1 cellular context compared by ENCODE assay signal in genomic region chr1:26125946-26126320, GRCh38.
TF ChIP-seq lines count a peak whose summit lies in the region.

No MANE protein-coding gene starts in this region.

TF ChIP-seq in K562, 482 proteins besides CTCF, POLR2A, EP300 and RAD21 (continued from another document and continues in another):
- TF ChIP-seq ZFX (CRISPR knock-in tag; IDR thresholded peaks at IDR 0.05) (no peak), ZFP36 (IDR thresholded peaks at IDR 0.05; ENCODE audit: low read depth, low read length, partially characterized antibody) (no peak), CHD7 (IDR thresholded peaks at IDR 0.05; ENCODE audit: low read depth, low read length) (no peak), CC2D1A (IDR thresholded peaks at IDR 0.05) (no peak), ZNF79 (CRISPR knock-in tag; IDR thresholded peaks at IDR 0.05; ENCODE audit: low read depth) (no peak), ZNF354B (CRISPR knock-in tag; IDR thresholded peaks at IDR 0.05) (peak; percentile 7; the same call in 1 of the 2 replicates), ZKSCAN8 (CRISPR knock-in tag; IDR thresholded peaks at IDR 0.05) (no peak), NONO (IDR thresholded peaks at IDR 0.05; ENCODE audit: low read depth in 2 of 2, low read length in 1 of 2) (no peak), MCM3 (IDR thresholded peaks at IDR 0.05) (no peak), KAT8 (IDR thresholded peaks at IDR 0.05; ENCODE audit: low read depth) (no peak), HOMEZ (CRISPR knock-in tag; IDR thresholded peaks at IDR 0.05) (no peak), ZNF551 (CRISPR knock-in tag; IDR thresholded peaks at IDR 0.05) (no peak), HNRNPL (IDR thresholded peaks at IDR 0.05; ENCODE audit: low read depth, low read length) (no peak), ZBTB7A (IDR thresholded peaks at IDR 0.05; ENCODE audit: borderline replicate concordance, control insufficient read depth, low read depth, low read length) (no peak), ZNF146 (CRISPR knock-in tag; IDR thresholded peaks at IDR 0.05; ENCODE audit: unreplicated experiment) (no peak), RFX5 (IDR thresholded peaks at IDR 0.05; ENCODE audit: low read depth, low read length) (no peak), RBM25 (IDR thresholded peaks at IDR 0.05; ENCODE audit: low read depth, low read length, severe bottlenecking) (no peak), ID3 (CRISPR knock-in tag; IDR thresholded peaks at IDR 0.05) (no peak), ID3 (tag; IDR thresholded peaks at IDR 0.05) (no peak), HDAC6 (IDR thresholded peaks at IDR 0.05; ENCODE audit: low read depth, low read length) (no peak), NFIC (IDR thresholded peaks at IDR 0.05) (no peak)
- TF ChIP-seq, protein P1, sequence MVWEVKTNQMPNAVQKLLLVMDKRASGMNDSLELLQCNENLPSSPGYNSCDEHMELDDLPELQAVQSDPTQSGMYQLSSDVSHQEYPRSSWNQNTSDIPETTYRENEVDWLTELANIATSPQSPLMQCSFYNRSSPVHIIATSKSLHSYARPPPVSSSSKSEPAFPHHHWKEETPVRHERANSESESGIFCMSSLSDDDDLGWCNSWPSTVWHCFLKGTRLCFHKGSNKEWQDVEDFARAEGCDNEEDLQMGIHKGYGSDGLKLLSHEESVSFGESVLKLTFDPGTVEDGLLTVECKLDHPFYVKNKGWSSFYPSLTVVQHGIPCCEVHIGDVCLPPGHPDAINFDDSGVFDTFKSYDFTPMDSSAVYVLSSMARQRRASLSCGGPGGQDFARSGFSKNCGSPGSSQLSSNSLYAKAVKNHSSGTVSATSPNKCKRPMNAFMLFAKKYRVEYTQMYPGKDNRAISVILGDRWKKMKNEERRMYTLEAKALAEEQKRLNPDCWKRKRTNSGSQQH (CRISPR knock-in tag; IDR thresholded peaks at IDR 0.05): 0 out of 2 replicates have a peak, but pooled peaks have one; percentile 45
- TF ChIP-seq, protein P2, sequence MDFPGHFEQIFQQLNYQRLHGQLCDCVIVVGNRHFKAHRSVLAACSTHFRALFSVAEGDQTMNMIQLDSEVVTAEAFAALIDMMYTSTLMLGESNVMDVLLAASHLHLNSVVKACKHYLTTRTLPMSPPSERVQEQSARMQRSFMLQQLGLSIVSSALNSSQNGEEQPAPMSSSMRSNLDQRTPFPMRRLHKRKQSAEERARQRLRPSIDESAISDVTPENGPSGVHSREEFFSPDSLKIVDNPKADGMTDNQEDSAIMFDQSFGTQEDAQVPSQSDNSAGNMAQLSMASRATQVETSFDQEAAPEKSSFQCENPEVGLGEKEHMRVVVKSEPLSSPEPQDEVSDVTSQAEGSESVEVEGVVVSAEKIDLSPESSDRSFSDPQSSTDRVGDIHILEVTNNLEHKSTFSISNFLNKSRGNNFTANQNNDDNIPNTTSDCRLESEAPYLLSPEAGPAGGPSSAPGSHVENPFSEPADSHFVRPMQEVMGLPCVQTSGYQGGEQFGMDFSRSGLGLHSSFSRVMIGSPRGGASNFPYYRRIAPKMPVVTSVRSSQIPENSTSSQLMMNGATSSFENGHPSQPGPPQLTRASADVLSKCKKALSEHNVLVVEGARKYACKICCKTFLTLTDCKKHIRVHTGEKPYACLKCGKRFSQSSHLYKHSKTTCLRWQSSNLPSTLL (IDR thresholded peaks at IDR 0.05): no peak
- TF ChIP-seq, protein P3, sequence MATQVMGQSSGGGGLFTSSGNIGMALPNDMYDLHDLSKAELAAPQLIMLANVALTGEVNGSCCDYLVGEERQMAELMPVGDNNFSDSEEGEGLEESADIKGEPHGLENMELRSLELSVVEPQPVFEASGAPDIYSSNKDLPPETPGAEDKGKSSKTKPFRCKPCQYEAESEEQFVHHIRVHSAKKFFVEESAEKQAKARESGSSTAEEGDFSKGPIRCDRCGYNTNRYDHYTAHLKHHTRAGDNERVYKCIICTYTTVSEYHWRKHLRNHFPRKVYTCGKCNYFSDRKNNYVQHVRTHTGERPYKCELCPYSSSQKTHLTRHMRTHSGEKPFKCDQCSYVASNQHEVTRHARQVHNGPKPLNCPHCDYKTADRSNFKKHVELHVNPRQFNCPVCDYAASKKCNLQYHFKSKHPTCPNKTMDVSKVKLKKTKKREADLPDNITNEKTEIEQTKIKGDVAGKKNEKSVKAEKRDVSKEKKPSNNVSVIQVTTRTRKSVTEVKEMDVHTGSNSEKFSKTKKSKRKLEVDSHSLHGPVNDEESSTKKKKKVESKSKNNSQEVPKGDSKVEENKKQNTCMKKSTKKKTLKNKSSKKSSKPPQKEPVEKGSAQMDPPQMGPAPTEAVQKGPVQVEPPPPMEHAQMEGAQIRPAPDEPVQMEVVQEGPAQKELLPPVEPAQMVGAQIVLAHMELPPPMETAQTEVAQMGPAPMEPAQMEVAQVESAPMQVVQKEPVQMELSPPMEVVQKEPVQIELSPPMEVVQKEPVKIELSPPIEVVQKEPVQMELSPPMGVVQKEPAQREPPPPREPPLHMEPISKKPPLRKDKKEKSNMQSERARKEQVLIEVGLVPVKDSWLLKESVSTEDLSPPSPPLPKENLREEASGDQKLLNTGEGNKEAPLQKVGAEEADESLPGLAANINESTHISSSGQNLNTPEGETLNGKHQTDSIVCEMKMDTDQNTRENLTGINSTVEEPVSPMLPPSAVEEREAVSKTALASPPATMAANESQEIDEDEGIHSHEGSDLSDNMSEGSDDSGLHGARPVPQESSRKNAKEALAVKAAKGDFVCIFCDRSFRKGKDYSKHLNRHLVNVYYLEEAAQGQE (CRISPR knock-in tag; IDR thresholded peaks at IDR 0.05; ENCODE audit: low read depth): no peak
- TF ChIP-seq, protein P4, sequence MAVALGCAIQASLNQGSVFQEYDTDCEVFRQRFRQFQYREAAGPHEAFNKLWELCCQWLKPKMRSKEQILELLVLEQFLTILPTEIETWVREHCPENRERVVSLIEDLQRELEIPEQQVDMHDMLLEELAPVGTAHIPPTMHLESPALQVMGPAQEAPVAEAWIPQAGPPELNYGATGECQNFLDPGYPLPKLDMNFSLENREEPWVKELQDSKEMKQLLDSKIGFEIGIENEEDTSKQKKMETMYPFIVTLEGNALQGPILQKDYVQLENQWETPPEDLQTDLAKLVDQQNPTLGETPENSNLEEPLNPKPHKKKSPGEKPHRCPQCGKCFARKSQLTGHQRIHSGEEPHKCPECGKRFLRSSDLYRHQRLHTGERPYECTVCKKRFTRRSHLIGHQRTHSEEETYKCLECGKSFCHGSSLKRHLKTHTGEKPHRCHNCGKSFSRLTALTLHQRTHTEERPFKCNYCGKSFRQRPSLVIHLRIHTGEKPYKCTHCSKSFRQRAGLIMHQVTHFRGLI (CRISPR knock-in tag; IDR thresholded peaks at IDR 0.05): no peak
